ENCODE assay signal across 25 cellular contexts in genomic region chr9:27152398-27152715, GRCh38. TPM values are rescaled to one million over a fixed set of nuclear protein-coding genes. Genes with fewer than 3 reads are reported as not detected.
DNase-seq lines count a peak whose midpoint lies in the region; ATAC-seq, FAIRE-seq and TF ChIP-seq lines count a peak whose summit lies in the region.
"Had no signal": no experiment of that assay in that cellular context is flagged by ENCODE, and none has a peak within 500 bp of the region (broad histone marks: within the 10 kb centered on the region; RNA-seq: fewer than 3 reads in every experiment).

No MANE protein-coding gene starts in this region.

- no peaks in the 10 kb centered on the region for H3K27me3 ChIP-seq in mammary epithelial cell (ENCODE audit: insufficient read depth, low read length)
- no peaks in the 10 kb centered on the region for H3K27me3 ChIP-seq in astrocyte (ENCODE audit: insufficient read depth, low read length)
- H3K27me3 ChIP-seq: BE2C, SJSA1 had no signal

- H3K9ac ChIP-seq in mammary epithelial cell (ENCODE audit: insufficient read depth, low read length) (no peak overlapping the region), astrocyte (ENCODE audit: low read length) (no peak overlapping the region)

- no peak overlapping the region for H3K4me2 ChIP-seq in mammary epithelial cell (ENCODE audit: insufficient read depth, low read depth, low read length)
- H3K4me2 ChIP-seq in astrocyte (ENCODE audit: low read length): peak overlapping the region; percentile 48
- H3K4me2 ChIP-seq: GM23338 had no signal

- H3K79me2 ChIP-seq in mammary epithelial cell (ENCODE audit: insufficient read depth, low read length) (no peaks in the 10 kb centered on the region), astrocyte (ENCODE audit: insufficient read depth, low read length) (no peaks in the 10 kb centered on the region)

- H3K9me3 ChIP-seq in mammary epithelial cell (replicated peaks; ENCODE audit: insufficient read depth, low read length) (no peaks in the 10 kb centered on the region), astrocyte (ENCODE audit: insufficient read depth, low read depth, low read length) (no peaks in the 10 kb centered on the region)
- H3K9me3 ChIP-seq: BE2C, SJSA1 had no signal

- FAIRE-seq in astrocyte (lab: Jason Lieb, UNC) (no peak), D721Med (lab: Jason Lieb, UNC) (no peak)
- FAIRE-seq: GM18507, RCC 7860 had no signal

- H4K20me1 ChIP-seq in mammary epithelial cell (ENCODE audit: insufficient read depth, low read length) (no peaks in the 10 kb centered on the region), astrocyte (ENCODE audit: insufficient read depth, low read length) (no peaks in the 10 kb centered on the region)

- H3K4me3 ChIP-seq in mammary epithelial cell (replicated peaks in 1 of 3; ENCODE audit: insufficient read depth in 1 of 3, low read depth in 2 of 3, low read length in 3 of 3) (no peak overlapping the region), astrocyte (ENCODE audit: insufficient read depth, low read depth, low read length) (no peak overlapping the region)
- H3K4me3 ChIP-seq: GM23338, SJSA1 had no signal

- dilution Hi-C loops in mammary epithelial cell (cut with HindIII; ENCODE audit: low sequenced_read_pairs): no loop called here

- no peak overlapping the region for H3K4me3 Mint-ChIP-seq in MCF 10A (ENCODE audit: unreplicated experiment)
- no peak overlapping the region for H3K4me3 Mint-ChIP-seq in astrocyte (ENCODE audit: unreplicated experiment)
- H3K4me3 Mint-ChIP-seq in mesothelial cell of epicardium: no peak overlapping the region
- H3K4me3 Mint-ChIP-seq: CD14-positive monocyte; CD8-positive, alpha-beta memory T cell; GM23338; H9 had no signal

- TF ChIP-seq CTCF in MCF 10A (IDR thresholded peaks at IDR 0.05; ENCODE audit: unreplicated experiment): no peak
- no peak for TF ChIP-seq CTCF in mammary epithelial cell (conservative IDR thresholded peaks at IDR 0.05 in 1 of 2, IDR thresholded peaks at IDR 0.05 in 1 of 2; ENCODE audit: extremely low read depth in 1 of 2, insufficient read depth in 1 of 2, low read depth in 1 of 2, low read length in 2 of 2)
- no peak for TF ChIP-seq CTCF in astrocyte (IDR thresholded peaks at IDR 0.05; ENCODE audit: insufficient read depth, low read depth, low read length)
- no peak for TF ChIP-seq CTCF in mesothelial cell of epicardium (IDR thresholded peaks at IDR 0.05; ENCODE audit: unreplicated experiment)
- no peak for TF ChIP-seq CTCF in D721Med (IDR thresholded peaks at IDR 0.05; ENCODE audit: insufficient read depth, missing control alignments)

- POLR2A ChIA-PET in MCF 10A (lab: Yijun Ruan, JAX): interaction anchor here (0.9 to 2.1 kb wide), 4 partner anchors 27 to 58 kb away, joined by 3 to 9 read pairs (median 4); no protein-coding TSS in a partner anchor

- H3K4me1 ChIP-seq in mammary epithelial cell (ENCODE audit: insufficient read depth, low read length) (peaks cover 32% of the 10 kb centered on the region), astrocyte (ENCODE audit: insufficient read depth, low read length) (peaks cover 27% of the 10 kb centered on the region)
- H3K4me1 ChIP-seq: BE2C had no signal

- intact Hi-C loops in MCF 10A (cut with micrococcal nuclease): no loop called here
- intact Hi-C loops in mammary epithelial cell (cut with micrococcal nuclease): loop anchor here (1.0 to 2.0 kb wide), 2 partner anchors 29 to 46 kb away; no protein-coding TSS in a partner anchor

- no peak for ATAC-seq in GM21447 (IDR thresholded peaks at IDR 0.05; ENCODE audit: unreplicated experiment)
- ATAC-seq: GM23338 had no signal

- H3K27ac ChIP-seq in mammary epithelial cell (ENCODE audit: insufficient read depth, low read depth, low read length): no peak overlapping the region
- H3K27ac ChIP-seq in astrocyte (ENCODE audit: low read depth, low read length): no peak overlapping the region
- H3K27ac ChIP-seq: 22Rv1 had no signal

- CTCF ChIA-PET in MCF 10A (lab: Yijun Ruan, JAX) (no interaction called here), mammary epithelial cell (lab: Charles Lee; ENCODE audit: low non-redundant PET) (no interaction called here)

- in situ Hi-C loops in mammary epithelial cell (cut with MboI; ENCODE audit: low sequenced_read_pairs in 2 of 2): no loop called here

- H3K4me1 Mint-ChIP-seq in MCF 10A (ENCODE audit: insufficient read depth, unreplicated experiment) (peaks cover 35% of the 10 kb centered on the region), astrocyte (ENCODE audit: low read depth, unreplicated experiment) (peaks cover 37% of the 10 kb centered on the region), mesothelial cell of epicardium (peaks cover 35% of the 10 kb centered on the region)
- H3K4me1 Mint-ChIP-seq: CD8-positive, alpha-beta memory T cell had no signal

- H3K36me3 Mint-ChIP-seq in MCF 10A (ENCODE audit: insufficient read depth, unreplicated experiment) (peaks cover 4% of the 10 kb centered on the region), astrocyte (ENCODE audit: low read depth, unreplicated experiment) (no peaks in the 10 kb centered on the region), mesothelial cell of epicardium (no peaks in the 10 kb centered on the region)
- H3K36me3 Mint-ChIP-seq: CD14-positive monocyte; CD8-positive, alpha-beta memory T cell had no signal

- H3K36me3 ChIP-seq in mammary epithelial cell (ENCODE audit: insufficient read depth, low read length) (no peaks in the 10 kb centered on the region), astrocyte (ENCODE audit: insufficient read depth, low read length) (no peaks in the 10 kb centered on the region)
- H3K36me3 ChIP-seq: BE2C, SJSA1 had no signal

- H3K27ac Mint-ChIP-seq in MCF 10A (ENCODE audit: low read depth, unreplicated experiment): peak overlapping the region; percentile 5
- no peak overlapping the region for H3K27ac Mint-ChIP-seq in astrocyte (ENCODE audit: unreplicated experiment)
- peak overlapping the region; percentile 80 for H3K27ac Mint-ChIP-seq in mesothelial cell of epicardium
- H3K27ac Mint-ChIP-seq: CD14-positive monocyte; CD8-positive, alpha-beta memory T cell; GM23338; H9 had no signal

- H2AFZ ChIP-seq in mammary epithelial cell (ENCODE audit: low read depth, low read length) (no peak overlapping the region), astrocyte (ENCODE audit: low read depth, low read length) (no peak overlapping the region)
- H2AFZ ChIP-seq: GM23338 had no signal

- no TSS peak for BruUV-seq in MCF 10A (replicated peaks; lab: Mats Ljungman, UMichigan)
- BruUV-seq in mammary epithelial cell (replicated peaks; lab: Mats Ljungman, UMichigan): no TSS peak

- DNase-seq in MCF 10A (ENCODE audit: unreplicated experiment): no peak
- DNase-seq in mammary epithelial cell: no peak
- DNase-seq in astrocyte (ENCODE audit: low read depth): no peak
- DNase-seq in mesothelial cell of epicardium (ENCODE audit: low spot score in 2 of 2, unreplicated experiment in 2 of 2): no peak
- no peak for DNase-seq in D721Med (ENCODE audit: insufficient read length, low spot score)
- no peak for DNase-seq in NCI-H524 (lab: John Stamatoyannopoulos, UW)
- DNase-seq: BE2C; Calu3; CD8-positive, alpha-beta memory T cell; H9; Karpas-422; NCI-H1092 treated with DMSO at 0.1 percent for 48 hours; NCI-H1436; NCI-H187; NCI-H2171 treated with DMSO at 0.1 percent for 48 hours; NCI-H345; NCI-H524 treated with DMSO at 0.1 percent for 48 hours; NCI-H774 had no signal

- H3K27me3 Mint-ChIP-seq in MCF 10A (ENCODE audit: insufficient read depth, unreplicated experiment): no peaks in the 10 kb centered on the region
- no peaks in the 10 kb centered on the region for H3K27me3 Mint-ChIP-seq in astrocyte (ENCODE audit: low read depth, unreplicated experiment)
- H3K27me3 Mint-ChIP-seq in mesothelial cell of epicardium (ENCODE audit: low read depth): no peaks in the 10 kb centered on the region

- H3K9me3 Mint-ChIP-seq in MCF 10A (ENCODE audit: unreplicated experiment): no peaks in the 10 kb centered on the region
- no peaks in the 10 kb centered on the region for H3K9me3 Mint-ChIP-seq in astrocyte (ENCODE audit: unreplicated experiment)
- H3K9me3 Mint-ChIP-seq in mesothelial cell of epicardium: no peaks in the 10 kb centered on the region
- H3K9me3 Mint-ChIP-seq: CD8-positive, alpha-beta memory T cell; GM23338; H9 had no signal

- WGBS in mammary epithelial cell (ENCODE audit: low coverage, missing lambda C conversion rate): 58% methylated on average over 2 of the region's 2 CpGs

RNA-seq across cellular contexts. Expression of gene TEK, which starts 43.3 kb away (rescaled TPM):
- total RNA-seq in MCF 10A (2022) (0.71 and 0.91 TPM in 2 replicates), mammary epithelial cell (under 1 TPM in 1 of 2 donors, not detected in 1; 0.09 TPM), astrocyte (1.8 and 2.3 TPM in 2 replicates), mesothelial cell of epicardium (5.9 to 6.7 TPM (median 6.1 TPM) in 3 replicates)
- polyA plus RNA-seq in mammary epithelial cell: 0.02 TPM
- not detected for polyA minus RNA-seq in mammary epithelial cell
- total RNA-seq: Calu3; CD8-positive, alpha-beta memory T cell had no signal
- polyA plus RNA-seq: CD14-positive monocyte; CD8-positive, alpha-beta memory T cell had no signal
